In genomic region chr7:102099474-102099873, GRCh38 we compare ENCODE assay signal across 25 cellular contexts.
"Had no signal": no experiment of that assay in that cellular context is flagged by ENCODE, and none has a peak within 500 bp of the region (broad histone marks: within the 10 kb centered on the region; RNA-seq: fewer than 3 reads in every experiment).

No MANE protein-coding gene starts in this region.

- H3K27ac ChIP-seq: dorsolateral prefrontal cortex, gastroesophageal sphincter, heart left ventricle, left lung, neutrophil, parathyroid adenoma, suprapubic skin, transverse colon had no signal

- H3K27me3 ChIP-seq: dorsolateral prefrontal cortex, gastroesophageal sphincter, heart left ventricle, left lung, neutrophil, suprapubic skin, transverse colon had no signal

- ATAC-seq: gastroesophageal sphincter; heart left ventricle; left cardiac atrium; left lung; mucosa of descending colon; natural killer cell treated with Interleukin-12 subunit alpha and Interleukin-12 subunit beta and Interleukin-15 and Interleukin-18, amount 100 ng/mL, for 72 hours; sciatic nerve; stimulated activated naive CD8-positive, alpha-beta T cell treated with anti-CD3 and anti-CD28 coated beads, Interleukin-15, amount 100 ng/mL, for 72 hours had no signal

- FAIRE-seq: islet of Langerhans had no signal

- DNase-seq: effector CD4-positive, alpha-beta T cell; foreskin fibroblast; heart left ventricle; hippocampal formation; left cardiac atrium; left lung; mesenchymal stem cell; mucosa of descending colon; naive B cell; stimulated activated CD4-positive, alpha-beta T cell treated with anti-CD3 and anti-CD28 coated beads, Interleukin-12 subunit alpha, Interleukin-12 subunit beta, amount 100 ng/mL, for 4 hours; stimulated activated CD4-positive, alpha-beta T cell treated with anti-CD3 and anti-CD28 coated beads, Interleukin-1b, Interleukin-23, amount 100 ng/mL, for 48 hours; stimulated activated CD4-positive, alpha-beta T cell treated with anti-CD3 and anti-CD28 coated beads, Interleukin-4, amount 100 ng/mL, for 1 hour; stimulated activated CD8-positive, alpha-beta memory T cell treated with anti-CD3 and anti-CD28 coated beads, Interleukin-4, amount 100 ng/mL, for 48 hours; stimulated activated naive CD4-positive, alpha-beta T cell; stimulated activated naive CD8-positive, alpha-beta T cell treated with anti-CD3 and anti-CD28 coated beads, Interleukin-15, amount 100 ng/mL, for 72 hours; transverse colon had no signal

- H3K4me3 ChIP-seq: dorsolateral prefrontal cortex, gastroesophageal sphincter, heart left ventricle, left lung, mucosa of descending colon, smooth muscle cell, suprapubic skin, transverse colon had no signal

- H3K36me3 ChIP-seq: transverse colon had no signal

- H3K4me2 ChIP-seq: smooth muscle cell had no signal

- H3K9ac ChIP-seq: parathyroid adenoma had no signal

- H3K79me2 ChIP-seq: parathyroid adenoma had no signal

- H2AFZ ChIP-seq: parathyroid adenoma had no signal

- H3K9me3 ChIP-seq: gastroesophageal sphincter, heart left ventricle, left lung, mucosa of descending colon, neutrophil, suprapubic skin, transverse colon had no signal

- H3K4me1 ChIP-seq: left lung, parathyroid adenoma had no signal
